Comparison of ENCODE assay signal across 11 cellular contexts in the genomic region with DNA sequence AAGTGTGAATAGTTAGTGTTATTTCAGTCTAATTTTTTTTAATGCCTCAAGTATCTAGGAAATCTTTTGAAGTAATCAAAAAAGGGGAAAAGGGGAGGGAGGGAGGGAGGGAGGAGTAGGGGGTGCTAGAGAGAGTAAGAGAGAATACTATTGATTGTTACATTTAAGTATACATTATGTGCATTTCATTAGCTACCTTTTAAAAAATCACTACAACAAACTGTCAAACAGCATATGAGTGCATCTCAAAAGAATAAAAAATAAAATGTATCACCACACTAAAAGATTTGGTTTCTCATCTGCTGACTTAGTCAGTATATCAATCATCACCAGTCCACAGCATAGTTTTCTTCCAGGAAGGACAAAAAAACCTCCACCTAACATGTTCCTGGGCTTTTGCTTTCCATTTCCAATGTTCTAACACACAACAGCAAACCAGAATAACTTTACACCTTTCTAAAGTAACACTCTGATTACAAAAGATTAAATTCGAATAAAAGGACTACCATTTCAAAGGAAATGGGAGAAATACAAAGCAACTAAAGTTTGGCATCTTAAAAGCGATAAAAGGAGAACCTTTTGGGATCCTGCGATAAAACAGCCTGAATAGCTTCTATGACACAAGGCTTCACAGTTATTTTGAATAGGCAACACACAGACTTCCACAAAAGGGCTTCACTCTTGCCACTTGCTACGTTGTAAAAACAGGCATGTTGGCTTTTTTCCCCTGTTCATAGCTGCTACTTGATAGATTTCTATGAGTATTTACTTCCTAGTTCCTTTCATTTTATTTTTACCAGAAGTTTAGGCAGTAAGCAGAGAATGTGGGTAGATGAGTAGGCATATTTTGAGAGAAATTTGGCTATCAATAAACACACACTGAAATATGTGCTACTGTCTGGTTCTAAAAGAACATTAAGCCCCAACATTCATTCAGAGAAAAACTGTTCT.
DNase-seq lines count a peak whose midpoint lies in the region; ATAC-seq and TF ChIP-seq lines count a peak whose summit lies in the region.
"Had no signal": no experiment of that assay in that cellular context is flagged by ENCODE, and none has a peak within 500 bp of the region (broad histone marks: within the 10 kb centered on the region; RNA-seq: fewer than 3 reads in every experiment).

No MANE protein-coding gene starts in this region.

- H3K4me1 ChIP-seq in PC-9 (replicated peaks; ENCODE audit: insufficient read depth): peaks cover 31% of the 10 kb centered on the region
- H3K4me1 ChIP-seq in endodermal cell (ENCODE audit: control insufficient read depth, insufficient read depth, low read length): peaks cover 4% of the 10 kb centered on the region
- H3K4me1 ChIP-seq in mucosa of rectum (ENCODE audit: control insufficient read depth in 2 of 2, insufficient read depth in 2 of 2, low read length in 2 of 2): peaks cover 0 to 4% of the 10 kb centered on the region in 2 donors
- peaks cover 16% of the 10 kb centered on the region for H3K4me1 ChIP-seq in upper lobe of right lung

- CTCF ChIA-PET in PC-9 (lab: Charles Lee): interaction anchor here (1.1 to 1.2 kb wide), 2 partner anchors 10 to 44 kb away, joined by 3 to 4 read pairs; no protein-coding TSS in a partner anchor
- CTCF ChIA-PET in activated CD8-positive, alpha-beta memory T cell treated with anti-CD3 and anti-CD28 coated beads, Interleukin-2, amount 10 ng/mL, durations not matched to agents 7 days and 5 days (lab: Charles Lee): interaction anchor here (1.3 kb wide), 1 partner anchor 96 kb away, joined by 4 read pairs; no protein-coding TSS in a partner anchor

- no peaks in the 10 kb centered on the region for H4K20me1 ChIP-seq in PC-9 (ENCODE audit: insufficient read depth)

- no peaks in the 10 kb centered on the region for H3K36me3 Mint-ChIP-seq in endodermal cell (ENCODE audit: low read depth)
- H3K36me3 Mint-ChIP-seq in activated CD8-positive, alpha-beta memory T cell treated with anti-CD3 and anti-CD28 coated beads, Interleukin-2, amount 10 ng/mL, durations not matched to agents 7 days and 5 days: no peaks in the 10 kb centered on the region

- H3K27ac ChIP-seq in PC-9 (peak overlapping the region; percentile 96), endodermal cell (ENCODE audit: low read depth, low read length) (peak overlapping the region; percentile 93), mucosa of rectum (ENCODE audit: low read depth in 2 of 2, low read length in 2 of 2) (peak overlapping the region; percentile 1 to 40), upper lobe of right lung (peak overlapping the region; percentile 72)

- H3K4me3 ChIP-seq in PC-9 (no peak overlapping the region), endodermal cell (ENCODE audit: low read length) (no peak overlapping the region), mucosa of rectum (ENCODE audit: low read length in 2 of 2) (no peak overlapping the region), upper lobe of right lung (no peak overlapping the region)

- no TSS peak for BruUV-seq in PC-9 (replicated peaks; lab: Mats Ljungman, UMichigan)

- H3K36me3 ChIP-seq in PC-9 (ENCODE audit: low read depth) (peaks cover 27% of the 10 kb centered on the region; the same call in 1 of the 2 replicates), endodermal cell (ENCODE audit: control insufficient read depth, insufficient read depth, low read length) (no peaks in the 10 kb centered on the region), mucosa of rectum (ENCODE audit: control insufficient read depth in 2 of 2, insufficient read depth in 2 of 2, low read length in 2 of 2) (peaks cover 13 to 28% of the 10 kb centered on the region in 2 donors), upper lobe of right lung (peaks cover 15% of the 10 kb centered on the region)

- H3K4me1 Mint-ChIP-seq in endodermal cell: peaks cover 20% of the 10 kb centered on the region
- H3K4me1 Mint-ChIP-seq in activated CD8-positive, alpha-beta memory T cell treated with anti-CD3 and anti-CD28 coated beads, Interleukin-2, amount 10 ng/mL, durations not matched to agents 7 days and 5 days: no peaks in the 10 kb centered on the region
- H3K4me1 Mint-ChIP-seq: activated T-helper 17 cell treated with anti-CD3 and anti-CD28 coated beads, Interleukin-2, amount 50 U/mL, for 72 hours had no signal

- 59 to 68% methylated on average over 3 to 4 of the region's 4 CpGs for WGBS in endodermal cell (ENCODE audit: insufficient coverage in 1 of 2, insufficient read length in 1 of 2), 2 experiments

- POLR2A ChIA-PET in PC-9 (lab: Charles Lee; ENCODE audit: unreplicated experiment): interaction anchor here (0.7 to 0.9 kb wide), 2 partner anchors 10 to 31 kb away, joined by 3 to 4 read pairs; no protein-coding TSS in a partner anchor

- 0 out of 2 replicates have a peak, but pooled peaks cover 3% of the 10 kb centered on the region for H3K9me3 ChIP-seq in PC-9 (ENCODE audit: insufficient read depth, low read depth)
- no peaks in the 10 kb centered on the region for H3K9me3 ChIP-seq in endodermal cell (ENCODE audit: control insufficient read depth, low read length)
- H3K9me3 ChIP-seq in mucosa of rectum (ENCODE audit: control insufficient read depth in 2 of 2, low read length in 2 of 2): no peaks in the 10 kb centered on the region
- H3K9me3 ChIP-seq in upper lobe of right lung: no peaks in the 10 kb centered on the region

- ATAC-seq in upper lobe of right lung: no peak
- no peak for ATAC-seq in stimulated activated naive CD8-positive, alpha-beta T cell treated with anti-CD3 and anti-CD28 coated beads, Interleukin-15, Interleukin-2, amounts not matched to agents 100 U/mL and 50 U/mL, for 24 hours
- ATAC-seq in activated CD8-positive, alpha-beta memory T cell treated with anti-CD3 and anti-CD28 coated beads, Interleukin-2, amount 10 ng/mL, durations not matched to agents 7 days and 5 days: no peak
- ATAC-seq: activated T-helper 17 cell treated with anti-CD3 and anti-CD28 coated beads, Interleukin-2, amount 50 U/mL, for 72 hours had no signal

- H3K9me2 ChIP-seq in PC-9 (ENCODE audit: insufficient read depth): no peaks in the 10 kb centered on the region

- H2AFZ ChIP-seq in PC-9: no peak overlapping the region

- no peaks in the 10 kb centered on the region for H3K79me2 ChIP-seq in PC-9 (ENCODE audit: low read depth)

- H3F3A ChIP-seq in PC-9 (ENCODE audit: insufficient read depth, low read depth): peaks cover 17% of the 10 kb centered on the region

- H3K27me3 Mint-ChIP-seq in endodermal cell (ENCODE audit: insufficient read depth): no peaks in the 10 kb centered on the region
- peaks cover 4% of the 10 kb centered on the region for H3K27me3 Mint-ChIP-seq in activated CD8-positive, alpha-beta memory T cell treated with anti-CD3 and anti-CD28 coated beads, Interleukin-2, amount 10 ng/mL, durations not matched to agents 7 days and 5 days

- intact Hi-C loops in PC-9 (cut with micrococcal nuclease; ENCODE audit: unreplicated experiment): loop anchor here (2.0 kb wide), 2 partner anchors 35 to 229 kb away; no protein-coding TSS in a partner anchor
- intact Hi-C loops in upper lobe of right lung (cut with DNase I): no loop called here

- H3K9ac ChIP-seq in endodermal cell (ENCODE audit: extremely low read depth, low read length, poor library complexity, severe bottlenecking): no peak overlapping the region
- H3K9ac ChIP-seq in mucosa of rectum (ENCODE audit: low read depth in 1 of 2, low read length in 2 of 2): no peak overlapping the region

- no peak for DNase-seq in PC-9
- no peak for DNase-seq in endodermal cell
- no peak for DNase-seq in upper lobe of right lung
- no peak for DNase-seq in LoVo (ENCODE audit: low spot score)
- no peak for DNase-seq in stimulated activated naive CD8-positive, alpha-beta T cell treated with anti-CD3 and anti-CD28 coated beads, Interleukin-15, Interleukin-2, amounts not matched to agents 100 U/mL and 50 U/mL, for 24 hours
- no peak for DNase-seq in germinal center (ENCODE audit: low spot score)
- no peak for DNase-seq in activated CD8-positive, alpha-beta memory T cell treated with anti-CD3 and anti-CD28 coated beads, Interleukin-2, amount 10 ng/mL, durations not matched to agents 7 days and 5 days
- DNase-seq: NCI-H1417 had no signal

- H3K4me3 Mint-ChIP-seq in endodermal cell: no peak overlapping the region
- H3K4me3 Mint-ChIP-seq in activated CD8-positive, alpha-beta memory T cell treated with anti-CD3 and anti-CD28 coated beads, Interleukin-2, amount 10 ng/mL, durations not matched to agents 7 days and 5 days: no peak overlapping the region
- H3K4me3 Mint-ChIP-seq: activated T-helper 17 cell treated with anti-CD3 and anti-CD28 coated beads, Interleukin-2, amount 50 U/mL, for 72 hours; T-helper 1 cell treated with Interleukin-12 subunit alpha and Interleukin-12 subunit beta and Interleukin-4 antibody, amounts not matched to agents 30 μg/mL and 1 μg/mL, for 36 hours had no signal

- H3K27ac Mint-ChIP-seq in endodermal cell: no peak overlapping the region
- no peak overlapping the region for H3K27ac Mint-ChIP-seq in activated CD8-positive, alpha-beta memory T cell treated with anti-CD3 and anti-CD28 coated beads, Interleukin-2, amount 10 ng/mL, durations not matched to agents 7 days and 5 days
- H3K27ac Mint-ChIP-seq: activated T-helper 17 cell treated with anti-CD3 and anti-CD28 coated beads, Interleukin-2, amount 50 U/mL, for 72 hours; T-helper 1 cell treated with Interleukin-12 subunit alpha and Interleukin-12 subunit beta and Interleukin-4 antibody, amounts not matched to agents 30 μg/mL and 1 μg/mL, for 36 hours had no signal

- TF ChIP-seq CTCF in PC-9 (conservative IDR thresholded peaks at IDR 0.05): no peak
- no peak for TF ChIP-seq CTCF in endodermal cell (conservative IDR thresholded peaks at IDR 0.05)
- TF ChIP-seq CTCF in upper lobe of right lung (IDR thresholded peaks at IDR 0.05): no peak

- H3K4me2 ChIP-seq in PC-9: peak overlapping the region; percentile 23; the same call in 1 of the 2 replicates

- H3K27me3 ChIP-seq in PC-9 (ENCODE audit: insufficient read depth, low read depth) (no peaks in the 10 kb centered on the region), endodermal cell (ENCODE audit: control insufficient read depth, insufficient read depth, low read length, poor library complexity, severe bottlenecking) (no peaks in the 10 kb centered on the region), mucosa of rectum (ENCODE audit: control insufficient read depth in 2 of 2, insufficient read depth in 2 of 2, low read length in 2 of 2) (no peaks in the 10 kb centered on the region), upper lobe of right lung (no peaks in the 10 kb centered on the region)

- H3K9me3 Mint-ChIP-seq in endodermal cell: no peaks in the 10 kb centered on the region
- no peaks in the 10 kb centered on the region for H3K9me3 Mint-ChIP-seq in activated CD8-positive, alpha-beta memory T cell treated with anti-CD3 and anti-CD28 coated beads, Interleukin-2, amount 10 ng/mL, durations not matched to agents 7 days and 5 days (ENCODE audit: low read depth)
- H3K9me3 Mint-ChIP-seq: activated T-helper 17 cell treated with anti-CD3 and anti-CD28 coated beads, Interleukin-2, amount 50 U/mL, for 72 hours; T-helper 1 cell treated with Interleukin-12 subunit alpha and Interleukin-12 subunit beta and Interleukin-4 antibody, amounts not matched to agents 30 μg/mL and 1 μg/mL, for 36 hours had no signal

Comparison
In these comparisons a context has a peak if more than half of its experiments do, and no peak if none do; other contexts are left out.
1. H3K27ac ChIP-seq: peak in every context shown above with its lines; median percentile 96 in PC-9; 93 in endodermal cell; 72 in upper lobe of right lung; 20 in mucosa of rectum.